12 cellular contexts compared by ENCODE assay signal in genomic region chr20:3679749-3680700, GRCh38. TPM values are rescaled to one million over a fixed set of nuclear protein-coding genes. Genes with fewer than 3 reads are reported as not detected.
DNase-seq lines count a peak whose midpoint lies in the region; ATAC-seq and TF ChIP-seq lines count a peak whose summit lies in the region.
"Had no signal": no experiment of that assay in that cellular context is flagged by ENCODE, and none has a peak within 500 bp of the region (broad histone marks: within the 10 kb centered on the region; RNA-seq: fewer than 3 reads in every experiment).

No MANE protein-coding gene starts in this region.

- no peaks in the 10 kb centered on the region for H3K9me3 Mint-ChIP-seq in MCF 10A (ENCODE audit: unreplicated experiment)
- H3K9me3 Mint-ChIP-seq: activated T-helper 17 cell treated with anti-CD3 and anti-CD28 coated beads, Interleukin-2, amount 50 U/mL, for 72 hours had no signal

- CTCF ChIA-PET in mammary epithelial cell (lab: Charles Lee; ENCODE audit: low non-redundant PET) (no interaction called here), MCF 10A (lab: Yijun Ruan, JAX) (interaction anchor here (0.6 to 8.9 kb wide), 7 partner anchors 29 to 361 kb away, joined by 3 to 154 read pairs (median 3); partner anchors contain the start of gene ADISSP)

- intact Hi-C loops in breast epithelium (cut with DNase I; ENCODE audit: low total_unique reads) = no loop called here
- intact Hi-C loops in mammary epithelial cell (cut with micrococcal nuclease) = loop anchor here (5.0 to 10.0 kb wide), 2 partner anchors 87 to 165 kb away; partner anchors contain the start of genes ADISSP and MAVS
- intact Hi-C loops in esophagus squamous epithelium (cut with DNase I) = loop anchor here (5.0 to 10.0 kb wide), 2 partner anchors 32 to 405 kb away; partner anchors contain the start of gene SIGLEC1
- intact Hi-C loops in aorta (cut with DNase I) = loop anchor here (5.0 to 10.0 kb wide), 3 partner anchors 72 to 165 kb away; partner anchors contain the start of genes MAVS (in 2 of the 2) and ADISSP (in 1 of the 2)
- intact Hi-C loops in MCF 10A (cut with micrococcal nuclease) = loop anchor here (10.0 kb wide), 1 partner anchor 115 kb away; no protein-coding TSS in a partner anchor

- H3K4me1 Mint-ChIP-seq in MCF 10A (ENCODE audit: insufficient read depth, unreplicated experiment) = no peaks in the 10 kb centered on the region

- H3K27ac ChIP-seq in breast epithelium = peak overlapping the region; percentile 68 to 84
- no peak overlapping the region for H3K27ac ChIP-seq in mammary epithelial cell (ENCODE audit: insufficient read depth, low read depth, low read length)
- H3K27ac ChIP-seq in esophagus squamous epithelium = peak overlapping the region; percentile 80 to 95 (median 88)
- H3K27ac ChIP-seq in aorta (ENCODE audit: low read depth in 1 of 2, low read length in 2 of 2) = peak overlapping the region; percentile 49 to 88
- H3K27ac ChIP-seq: 22Rv1 had no signal

- BruUV-seq in mammary epithelial cell (replicated peaks; lab: Mats Ljungman, UMichigan) = no TSS peak
- BruUV-seq in MCF 10A (replicated peaks; lab: Mats Ljungman, UMichigan) = no TSS peak

- H3K4me3 Mint-ChIP-seq in MCF 10A (ENCODE audit: unreplicated experiment) = no peak overlapping the region
- H3K4me3 Mint-ChIP-seq: activated T-helper 17 cell treated with anti-CD3 and anti-CD28 coated beads, Interleukin-2, amount 50 U/mL, for 72 hours had no signal

- H3K4me1 ChIP-seq in breast epithelium (peaks cover 0 to 7% of the 10 kb centered on the region in 2 donors), mammary epithelial cell (ENCODE audit: insufficient read depth, low read length) (peaks cover 3% of the 10 kb centered on the region), esophagus squamous epithelium (peaks cover 15 to 55% (median 30%) of the 10 kb centered on the region in 3 donors), aorta (ENCODE audit: control insufficient read depth in 1 of 2, insufficient read depth in 2 of 2, low read length in 2 of 2) (no peaks in the 10 kb centered on the region)

- POLR2A ChIA-PET in MCF 10A (lab: Yijun Ruan, JAX) = interaction anchor here (0.6 kb wide), 1 partner anchor 106 kb away, joined by 3 read pairs; no protein-coding TSS in a partner anchor

- in situ Hi-C loops in mammary epithelial cell (cut with MboI; ENCODE audit: low sequenced_read_pairs in 2 of 2) = no loop called here

- no peaks in the 10 kb centered on the region for H3K36me3 Mint-ChIP-seq in MCF 10A (ENCODE audit: insufficient read depth, unreplicated experiment)

- no peak overlapping the region for H3K4me2 ChIP-seq in mammary epithelial cell (ENCODE audit: insufficient read depth, low read depth, low read length)

- H3K36me3 ChIP-seq in breast epithelium (no peaks in the 10 kb centered on the region), mammary epithelial cell (ENCODE audit: insufficient read depth, low read length) (no peaks in the 10 kb centered on the region), esophagus squamous epithelium (no peaks in the 10 kb centered on the region), aorta (ENCODE audit: control insufficient read depth in 1 of 2, insufficient read depth in 2 of 2, low read length in 1 of 2) (no peaks in the 10 kb centered on the region)

- no peaks in the 10 kb centered on the region for H3K79me2 ChIP-seq in mammary epithelial cell (ENCODE audit: insufficient read depth, low read length)

- H3K27me3 Mint-ChIP-seq in MCF 10A (ENCODE audit: insufficient read depth, unreplicated experiment) = peaks cover 19% of the 10 kb centered on the region

- peaks cover 0 to 35% of the 10 kb centered on the region in 2 donors for H3K27me3 ChIP-seq in breast epithelium
- H3K27me3 ChIP-seq in mammary epithelial cell (ENCODE audit: insufficient read depth, low read length) = peaks cover 22% of the 10 kb centered on the region
- peaks cover 0 to 78% (median 5%) of the 10 kb centered on the region in 4 donors for H3K27me3 ChIP-seq in esophagus squamous epithelium
- H3K27me3 ChIP-seq in aorta (ENCODE audit: control insufficient read depth in 1 of 2, insufficient read depth in 2 of 2, low read length in 1 of 2) = no peaks in the 10 kb centered on the region

- dilution Hi-C loops in mammary epithelial cell (cut with HindIII; ENCODE audit: low sequenced_read_pairs) = no loop called here

- no peaks in the 10 kb centered on the region for H4K20me1 ChIP-seq in mammary epithelial cell (ENCODE audit: insufficient read depth, low read length)

- TF ChIP-seq POLR2A in breast epithelium (IDR thresholded peaks at IDR 0.05) (no peak), esophagus squamous epithelium (IDR thresholded peaks at IDR 0.05) (peak in 2 of 4 donors; percentile 30 to 42)

- no peak for TF ChIP-seq CTCF in breast epithelium (IDR thresholded peaks at IDR 0.05)
- no peak for TF ChIP-seq CTCF in mammary epithelial cell (conservative IDR thresholded peaks at IDR 0.05 in 1 of 2, IDR thresholded peaks at IDR 0.05 in 1 of 2; ENCODE audit: extremely low read depth in 1 of 2, insufficient read depth in 1 of 2, low read depth in 1 of 2, low read length in 2 of 2)
- no peak for TF ChIP-seq CTCF in esophagus squamous epithelium (IDR thresholded peaks at IDR 0.05)
- no peak for TF ChIP-seq CTCF in MCF 10A (IDR thresholded peaks at IDR 0.05; ENCODE audit: unreplicated experiment)

- H3K27ac Mint-ChIP-seq in MCF 10A (ENCODE audit: low read depth, unreplicated experiment) = no peak overlapping the region
- H3K27ac Mint-ChIP-seq: activated T-helper 17 cell treated with anti-CD3 and anti-CD28 coated beads, Interleukin-2, amount 50 U/mL, for 72 hours had no signal

- WGBS in mammary epithelial cell (ENCODE audit: low coverage, missing lambda C conversion rate) = 55% methylated on average over 14 of the region's 18 CpGs
- WGBS in esophagus squamous epithelium, 2 donors = 41 to 55% methylated on average over 12 of the region's 18 CpGs
- 18 to 26% methylated on average over 18 of the region's 18 CpGs for WGBS in aorta, 2 donors

- peak overlapping the region; percentile 54 to 74 (median 54) for H3K4me3 ChIP-seq in breast epithelium
- no peak overlapping the region for H3K4me3 ChIP-seq in mammary epithelial cell (replicated peaks in 1 of 3; ENCODE audit: insufficient read depth in 1 of 3, low read depth in 2 of 3, low read length in 3 of 3)
- H3K4me3 ChIP-seq in esophagus squamous epithelium = peak overlapping the region; percentile 27 to 77 (median 52)
- peak overlapping the region; percentile 20 to 45 for H3K4me3 ChIP-seq in aorta (ENCODE audit: low read length in 2 of 2)

- ATAC-seq in aorta (ENCODE audit: low FRiP score) (peak; percentile 81), HG03108 (IDR thresholded peaks at IDR 0.05; ENCODE audit: unreplicated experiment) (no peak)
- ATAC-seq: activated T-helper 17 cell treated with anti-CD3 and anti-CD28 coated beads, Interleukin-2, amount 50 U/mL, for 72 hours; esophagus mucosa had no signal

- no peak for DNase-seq in breast epithelium (ENCODE audit: low spot score in 2 of 2)
- DNase-seq in mammary epithelial cell = no peak
- no peak for DNase-seq in esophagus squamous epithelium (lab: John Stamatoyannopoulos, UW)
- peak; percentile 41 for DNase-seq in myocyte (ENCODE audit: low read depth)
- DNase-seq in aorta = peak; percentile 63 to 92
- no peak for DNase-seq in MCF 10A (ENCODE audit: unreplicated experiment)
- DNase-seq in NCI-H2196 (lab: John Stamatoyannopoulos, UW; ENCODE audit: unreplicated experiment) = no peak
- DNase-seq: NCI-H526 had no signal

- no peak overlapping the region for H3K9ac ChIP-seq in mammary epithelial cell (ENCODE audit: insufficient read depth, low read length)

- no peaks in the 10 kb centered on the region for H3K9me3 ChIP-seq in breast epithelium
- H3K9me3 ChIP-seq in mammary epithelial cell (replicated peaks; ENCODE audit: insufficient read depth, low read length) = no peaks in the 10 kb centered on the region
- no peaks in the 10 kb centered on the region for H3K9me3 ChIP-seq in esophagus squamous epithelium
- no peaks in the 10 kb centered on the region for H3K9me3 ChIP-seq in aorta (ENCODE audit: control insufficient read depth, low read length)

- no peak overlapping the region for H2AFZ ChIP-seq in mammary epithelial cell (ENCODE audit: low read depth, low read length)

RNA-seq across cellular contexts. Expression of gene ADAM33, which starts 1.8 kb away (rescaled TPM):
- total RNA-seq in breast epithelium (10 to 100 TPM; 29.4 to 39.5 (median 37.4) TPM), mammary epithelial cell (under 1 TPM in 1 of 2 donors, not detected in 1; 0.33 TPM), esophagus squamous epithelium (10 to 100 TPM in 1 of 4 donors, 1 to 10 TPM in 3; 2.4 to 27.7 (median 6.4) TPM), myocyte (0.62 and 0.72 TPM in 2 replicates), aorta (10 to 100 TPM; 39.8 to 96.8 TPM), MCF 10A (2022) (not detected in 2 replicates)
- polyA plus RNA-seq in mammary epithelial cell (not detected), aorta (100 to 1,000 TPM in 1 of 2 donors, 10 to 100 TPM in 1; 36.9 to 352 TPM)
- polyA minus RNA-seq in mammary epithelial cell = not detected
- 0.48 TPM for polyA plus RNA-seq in myocyte (2012)
- total RNA-seq: activated T-helper 17 cell treated with anti-CD3 and anti-CD28 coated beads, Interleukin-2, amount 50 U/mL, for 72 hours had no signal

RNA-seq across cellular contexts. Expression of gene GFRA4, which starts 16.8 kb away (rescaled TPM):
- total RNA-seq in breast epithelium = not detected
- not detected for total RNA-seq in mammary epithelial cell
- not detected for polyA plus RNA-seq in mammary epithelial cell
- polyA minus RNA-seq in mammary epithelial cell = not detected
- not detected for total RNA-seq in esophagus squamous epithelium
- not detected in 2 replicates for total RNA-seq in myocyte
- polyA plus RNA-seq in myocyte (2012) = not detected
- total RNA-seq in aorta = not detected
- not detected for polyA plus RNA-seq in aorta
- total RNA-seq in MCF 10A (2022) = not detected in 2 replicates
- total RNA-seq: activated T-helper 17 cell treated with anti-CD3 and anti-CD28 coated beads, Interleukin-2, amount 50 U/mL, for 72 hours; esophagus mucosa had no signal

RNA-seq across cellular contexts. Expression of gene SIGLEC1, which starts 32.4 kb away (rescaled TPM):
- total RNA-seq in breast epithelium (10 to 100 TPM in 1 of 3 donors, 1 to 10 TPM in 2; 2.0 to 32.0 (median 6.9) TPM), mammary epithelial cell (not detected), esophagus squamous epithelium (1 to 10 TPM in 2 of 4 donors, under 1 TPM in 2; 0.11 to 6.9 (median 1.8) TPM), myocyte (0.53 and 1.3 TPM in 2 replicates), aorta (10 to 100 TPM; 16.8 to 55.8 TPM), MCF 10A (2022) (not detected in 2 replicates)
- polyA plus RNA-seq in mammary epithelial cell (not detected), aorta (1 to 10 TPM; 2.8 to 4.5 TPM)
- polyA minus RNA-seq in mammary epithelial cell = not detected
- polyA plus RNA-seq in myocyte (2012) = 0.08 TPM
- total RNA-seq: activated T-helper 17 cell treated with anti-CD3 and anti-CD28 coated beads, Interleukin-2, amount 50 U/mL, for 72 hours had no signal

RNA-seq across cellular contexts. Expression of gene HSPA12B, which starts 52.5 kb away (rescaled TPM):
- total RNA-seq in breast epithelium (10 to 100 TPM in 1 of 3 donors, 1 to 10 TPM in 2; 7.0 to 25.2 (median 9.3) TPM), mammary epithelial cell (not detected), esophagus squamous epithelium (1 to 10 TPM in 2 of 4 donors, under 1 TPM in 2; 0.64 to 4.6 (median 1.8) TPM), myocyte (not detected in 2 replicates), aorta (10 to 100 TPM; 10.8 to 21.2 TPM), MCF 10A (2022) (not detected in 2 replicates)
- polyA plus RNA-seq in mammary epithelial cell (not detected), aorta (1 to 10 TPM in 1 of 2 donors, under 1 TPM in 1; 0.25 to 2.3 TPM)
- not detected for polyA minus RNA-seq in mammary epithelial cell
- polyA plus RNA-seq in myocyte (2012) = 0.06 TPM
- total RNA-seq: activated T-helper 17 cell treated with anti-CD3 and anti-CD28 coated beads, Interleukin-2, amount 50 U/mL, for 72 hours had no signal

Comparison
In these comparisons a context has a peak if more than half of its experiments do, and no peak if none do; other contexts are left out.
1. H3K4me3 ChIP-seq: peak in breast epithelium (3 of 3), esophagus squamous epithelium (4 of 4) and aorta (2 of 2); none in mammary epithelial cell (0 of 3).
2. DNase-seq: peak in myocyte (single experiment) and aorta (2 of 2); none in breast epithelium (0 of 2), mammary epithelial cell (single experiment), esophagus squamous epithelium (single experiment), MCF 10A (single experiment) and NCI-H2196 (single experiment).